Comparison of ENCODE assay signal across 9 cellular contexts in genomic region chr2:46967990-46968647, GRCh38. TPM values are rescaled to one million over a fixed set of nuclear protein-coding genes. Genes with fewer than 3 reads are reported as not detected.
A peak's percentile ranks its signal among the peaks of the same experiment; 100 is the strongest.
DNase-seq lines count a peak whose midpoint lies in the region; ATAC-seq and TF ChIP-seq lines count a peak whose summit lies in the region.
"Had no signal": no experiment of that assay in that cellular context is flagged by ENCODE, and none has a peak within 500 bp of the region (broad histone marks: within the 10 kb centered on the region; RNA-seq: fewer than 3 reads in every experiment).

No MANE protein-coding gene starts in this region.

- no peak for ATAC-seq in GM18520 (IDR thresholded peaks at IDR 0.05; ENCODE audit: unreplicated experiment)
- ATAC-seq in activated CD4-positive, alpha-beta T cell treated with anti-CD3 and anti-CD28 coated beads for 36 hours, result no peak
- no peak for ATAC-seq in HG03139 (IDR thresholded peaks at IDR 0.05; ENCODE audit: unreplicated experiment)

- no peaks in the 10 kb centered on the region for H3K27me3 ChIP-seq in neuronal stem cell (ENCODE audit: control insufficient read depth in 3 of 3, insufficient read depth in 3 of 3, low read depth in 1 of 3, low read length in 3 of 3)

- CTCF ChIA-PET in activated CD4-positive, alpha-beta T cell treated with anti-CD3 and anti-CD28 coated beads for 36 hours (lab: Charles Lee), result no interaction called here

- no peak overlapping the region for H3K4me3 ChIP-seq in neuronal stem cell (ENCODE audit: low read length in 2 of 2)

- H3K4me1 ChIP-seq in neuronal stem cell (ENCODE audit: control insufficient read depth in 2 of 2, insufficient read depth in 1 of 2, low read depth in 1 of 2, low read length in 2 of 2), result peaks cover 0 to 2% of the 10 kb centered on the region in 2 donors

- H2BK5ac ChIP-seq in neuronal stem cell (ENCODE audit: low read length), result no peak overlapping the region

- no peaks in the 10 kb centered on the region for H3K9me3 ChIP-seq in neuronal stem cell (replicated peaks in 1 of 2; ENCODE audit: control insufficient read depth in 2 of 2, insufficient read depth in 1 of 2, low read depth in 1 of 2, low read length in 2 of 2)

- no peak overlapping the region for H2BK120ac ChIP-seq in neuronal stem cell (ENCODE audit: low read depth, low read length)

- no peak overlapping the region for H2AK5ac ChIP-seq in neuronal stem cell (ENCODE audit: low read depth, low read length)

- peak; percentile 91 for DNase-seq in AG08395 (ENCODE audit: low spot score)
- DNase-seq in NCI-H446 treated with DMSO at 0.1 percent for 48 hours (lab: John Stamatoyannopoulos, UW), result peak; percentile 45
- DNase-seq in erythroblast (lab: John Stamatoyannopoulos, UW), result peak; percentile 36 to 57
- DNase-seq in neuronal stem cell (ENCODE audit: low spot score), result no peak
- no peak for DNase-seq in activated CD4-positive, alpha-beta T cell treated with anti-CD3 and anti-CD28 coated beads for 36 hours
- DNase-seq in cerebellar nuclear complex (lab: John Stamatoyannopoulos, UW), result no peak
- DNase-seq: NCI-H2171 treated with DMSO at 0.1 percent for 48 hours had no signal

- no peak overlapping the region for H4K8ac ChIP-seq in neuronal stem cell (ENCODE audit: low read depth, low read length)

- no peak overlapping the region for H2BK15ac ChIP-seq in neuronal stem cell (ENCODE audit: low read length)

- no peak for TF ChIP-seq POLR2A in erythroblast (IDR thresholded peaks at IDR 0.05; ENCODE audit: low read length)

- peaks cover 23% of the 10 kb centered on the region for H3K4me1 Mint-ChIP-seq in activated CD4-positive, alpha-beta T cell treated with anti-CD3 and anti-CD28 coated beads for 36 hours

- intact Hi-C loops in activated CD4-positive, alpha-beta T cell treated with anti-CD3 and anti-CD28 coated beads for 36 hours (cut with DNase I, micrococcal nuclease), result no loop called here

- no peak overlapping the region for H3K27ac Mint-ChIP-seq in activated CD4-positive, alpha-beta T cell treated with anti-CD3 and anti-CD28 coated beads for 36 hours

- peak overlapping the region; percentile 38 for H3K9ac ChIP-seq in neuronal stem cell (ENCODE audit: low read depth, low read length, poor library complexity)

- no peak overlapping the region for H2BK12ac ChIP-seq in neuronal stem cell (ENCODE audit: low read length)

- no peak overlapping the region for H2AFZ ChIP-seq in neuronal stem cell (ENCODE audit: low read length)

- H3K4ac ChIP-seq in neuronal stem cell (ENCODE audit: low read length), result no peak overlapping the region

- no peak overlapping the region for H4K91ac ChIP-seq in neuronal stem cell (ENCODE audit: low read depth, low read length, poor library complexity)

- no peak overlapping the region for H3K4me2 ChIP-seq in neuronal stem cell (ENCODE audit: insufficient read depth, low read length, poor library complexity, severe bottlenecking)

- no peaks in the 10 kb centered on the region for H3K36me3 ChIP-seq in neuronal stem cell (replicated peaks in 1 of 2; ENCODE audit: control insufficient read depth in 2 of 2, insufficient read depth in 2 of 2, low read length in 2 of 2)

- H3K4me3 Mint-ChIP-seq in activated CD4-positive, alpha-beta T cell treated with anti-CD3 and anti-CD28 coated beads for 36 hours, result no peak overlapping the region

- H3K36me3 Mint-ChIP-seq in activated CD4-positive, alpha-beta T cell treated with anti-CD3 and anti-CD28 coated beads for 36 hours (ENCODE audit: low read depth), result peaks cover 18% of the 10 kb centered on the region

- no peaks in the 10 kb centered on the region for H3K9me3 Mint-ChIP-seq in activated CD4-positive, alpha-beta T cell treated with anti-CD3 and anti-CD28 coated beads for 36 hours (ENCODE audit: low read depth)

- no peak overlapping the region for H3K14ac ChIP-seq in neuronal stem cell (ENCODE audit: low read length)

- H3K23ac ChIP-seq in neuronal stem cell (ENCODE audit: low read depth, low read length, poor library complexity), result no peak overlapping the region

- no peaks in the 10 kb centered on the region for H3K27me3 Mint-ChIP-seq in activated CD4-positive, alpha-beta T cell treated with anti-CD3 and anti-CD28 coated beads for 36 hours

- H3K79me1 ChIP-seq in neuronal stem cell (ENCODE audit: low read depth, low read length), result peaks cover 4% of the 10 kb centered on the region

- no CpG with 5 or more reads among the region's 9 CpGs for WGBS in neuronal stem cell (ENCODE audit: extremely low coverage in 2 of 2, insufficient read length in 2 of 2, insufficient replicate concordance in 1 of 2), 2 donors

- POLR2A ChIA-PET in activated CD4-positive, alpha-beta T cell treated with anti-CD3 and anti-CD28 coated beads for 36 hours (lab: Charles Lee), result no interaction called here

- H3K18ac ChIP-seq in neuronal stem cell (ENCODE audit: low read length), result no peak overlapping the region

- H3K27ac ChIP-seq in neuronal stem cell (replicated peaks; ENCODE audit: low read length), result no peak overlapping the region

RNA-seq across cellular contexts. Expression of gene TTC7A, which starts 27.1 kb away (rescaled TPM):
- 12.6 TPM for polyA plus RNA-seq in neuronal stem cell (2013, experiment 1 of 2)
- polyA plus RNA-seq in neuronal stem cell (2013, experiment 2 of 2), result 12.6 TPM
- 10 to 100 TPM; 46.5 to 50.1 TPM for total RNA-seq in activated CD4-positive, alpha-beta T cell treated with anti-CD3 and anti-CD28 coated beads for 36 hours

RNA-seq across cellular contexts. Expression of gene MCFD2, which starts 52.5 kb away (rescaled TPM):
- 56.7 TPM for polyA plus RNA-seq in neuronal stem cell (2013, experiment 1 of 2)
- 57.6 TPM for polyA plus RNA-seq in neuronal stem cell (2013, experiment 2 of 2)
- 10 to 100 TPM; 40.5 to 42.0 TPM for total RNA-seq in activated CD4-positive, alpha-beta T cell treated with anti-CD3 and anti-CD28 coated beads for 36 hours

Comparison
In these comparisons a context has a peak if more than half of its experiments do, and no peak if none do; other contexts are left out.
1. DNase-seq: peak in AG08395 (single experiment), NCI-H446 treated with DMSO at 0.1 percent for 48 hours (single experiment) and erythroblast (2 of 2); none in neuronal stem cell (single experiment), activated CD4-positive, alpha-beta T cell treated with anti-CD3 and anti-CD28 coated beads for 36 hours (single experiment) and cerebellar nuclear complex (0 of 2).